Comparison of ENCODE assay signal across 11 cellular contexts in the genomic region with DNA sequence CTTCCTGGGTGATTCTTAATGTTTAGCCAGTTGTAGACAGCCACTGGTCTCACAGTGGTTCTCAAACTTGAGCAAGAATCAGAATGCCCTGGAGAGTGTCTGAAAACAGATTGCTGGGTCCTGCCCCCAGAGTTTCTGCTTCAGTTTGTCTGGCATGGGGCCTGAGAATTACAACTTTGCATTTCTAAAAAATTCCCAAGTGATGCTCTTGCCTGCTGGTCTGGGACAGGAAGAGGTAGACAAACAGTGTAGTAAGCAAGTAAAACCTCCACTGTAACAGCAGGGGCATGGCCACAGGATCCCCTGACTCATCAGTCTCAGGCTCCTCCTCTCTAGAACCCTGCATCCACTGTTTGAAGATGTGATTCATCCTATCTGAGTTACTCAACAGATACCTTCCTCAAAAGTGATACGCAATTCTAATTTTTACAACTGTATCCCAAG. TPM values are rescaled to one million over a fixed set of nuclear protein-coding genes. Genes with fewer than 3 reads are reported as not detected.
DNase-seq lines count a peak whose midpoint lies in the region; ATAC-seq and TF ChIP-seq lines count a peak whose summit lies in the region.
"Had no signal": no experiment of that assay in that cellular context is flagged by ENCODE, and none has a peak within 500 bp of the region (broad histone marks: within the 10 kb centered on the region; RNA-seq: fewer than 3 reads in every experiment).

No MANE protein-coding gene starts in this region.

- TF ChIP-seq POLR2A in prostate gland (IDR thresholded peaks at IDR 0.05) = no peak

- no peak for TF ChIP-seq CTCF in astrocyte of the spinal cord (IDR thresholded peaks at IDR 0.05; ENCODE audit: low read depth, low read length)
- TF ChIP-seq CTCF in prostate gland (IDR thresholded peaks at IDR 0.05) = no peak
- no peak for TF ChIP-seq CTCF in WTC11 (IDR thresholded peaks at IDR 0.05)

- POLR2A ChIA-PET in WTC11 (lab: Charles Lee) = no interaction called here

- H3K27ac Mint-ChIP-seq in WTC11 = no peak overlapping the region

- WGBS in prostate gland = 83% methylated on average over 1 of the region's 1 CpG

- H3K9me3 Mint-ChIP-seq in WTC11 = peaks cover 8% of the 10 kb centered on the region

- no peak overlapping the region for H3K27ac ChIP-seq in prostate gland

- intact Hi-C loops in prostate gland (cut with DNase I) = no loop called here

- no peaks in the 10 kb centered on the region for H3K27me3 ChIP-seq in prostate gland (replicated peaks; ENCODE audit: insufficient read depth)

- no peak overlapping the region for H3K4me3 ChIP-seq in astrocyte of the spinal cord (ENCODE audit: low read depth, low read length)
- H3K4me3 ChIP-seq in prostate gland = no peak overlapping the region
- H3K4me3 ChIP-seq: HAP-1, K562 had no signal

- no peaks in the 10 kb centered on the region for H3K27me3 Mint-ChIP-seq in WTC11 (ENCODE audit: low read depth)

- no peak for ATAC-seq in HG03439 (IDR thresholded peaks at IDR 0.05; ENCODE audit: unreplicated experiment)
- ATAC-seq in WTC11 = no peak
- ATAC-seq: K562 had no signal

- H3K4me3 Mint-ChIP-seq in WTC11 = no peak overlapping the region

- DNase-seq in COLO829 (ENCODE audit: low spot score) = peak; percentile 52
- peak; percentile 95 for DNase-seq in LHCN-M2 (ENCODE audit: low read depth)
- DNase-seq in astrocyte of the spinal cord (ENCODE audit: low read depth, low spot score) = peak; percentile 98
- peak; percentile 62 for DNase-seq in myocyte (ENCODE audit: low read depth)
- no peak for DNase-seq in prostate gland (ENCODE audit: low spot score)
- DNase-seq in activated CD8-positive, alpha-beta memory T cell treated with anti-CD3 and anti-CD28 coated beads, Interleukin-2, amount 50 U/mL, for 4 hours = no peak
- DNase-seq in WTC11 (ENCODE audit: low spot score) = no peak
- DNase-seq: erythroblast had no signal

- no peaks in the 10 kb centered on the region for H3K4me1 ChIP-seq in prostate gland (replicated peaks)
- H3K4me1 ChIP-seq: HAP-1 had no signal

- H3K36me3 ChIP-seq in prostate gland = no peaks in the 10 kb centered on the region

- CTCF ChIA-PET in WTC11 (lab: Charles Lee) = interaction anchor here (2.8 kb wide), 1 partner anchor 40 kb away, joined by 13 read pairs; no protein-coding TSS in a partner anchor

- in situ Hi-C loops in astrocyte of the spinal cord (cut with HindIII; ENCODE audit: low sequenced_read_pairs) = no loop called here

- H3K36me3 Mint-ChIP-seq in WTC11 = peaks cover 31% of the 10 kb centered on the region

- H3K4me1 Mint-ChIP-seq in WTC11 = 0 out of 2 replicates have a peak, but pooled peaks cover 5% of the 10 kb centered on the region

- no peaks in the 10 kb centered on the region for H3K9me3 ChIP-seq in prostate gland
- H3K9me3 ChIP-seq: HAP-1 had no signal

TF ChIP-seq in WTC11, 78 proteins besides CTCF, POLR2A, EP300 and RAD21 (continues in another document):
- TF ChIP-seq ZNF423 (CRISPR knock-in tag; IDR thresholded peaks at IDR 0.05) (no peak), ZNF121 (CRISPR knock-in tag; IDR thresholded peaks at IDR 0.05) (no peak), RORB (CRISPR knock-in tag; IDR thresholded peaks at IDR 0.05) (no peak), JUN (CRISPR knock-in tag; IDR thresholded peaks at IDR 0.05) (no peak), ZNF396 (CRISPR knock-in tag; IDR thresholded peaks at IDR 0.05; ENCODE audit: borderline replicate concordance) (no peak)
- TF ChIP-seq, protein P1, sequence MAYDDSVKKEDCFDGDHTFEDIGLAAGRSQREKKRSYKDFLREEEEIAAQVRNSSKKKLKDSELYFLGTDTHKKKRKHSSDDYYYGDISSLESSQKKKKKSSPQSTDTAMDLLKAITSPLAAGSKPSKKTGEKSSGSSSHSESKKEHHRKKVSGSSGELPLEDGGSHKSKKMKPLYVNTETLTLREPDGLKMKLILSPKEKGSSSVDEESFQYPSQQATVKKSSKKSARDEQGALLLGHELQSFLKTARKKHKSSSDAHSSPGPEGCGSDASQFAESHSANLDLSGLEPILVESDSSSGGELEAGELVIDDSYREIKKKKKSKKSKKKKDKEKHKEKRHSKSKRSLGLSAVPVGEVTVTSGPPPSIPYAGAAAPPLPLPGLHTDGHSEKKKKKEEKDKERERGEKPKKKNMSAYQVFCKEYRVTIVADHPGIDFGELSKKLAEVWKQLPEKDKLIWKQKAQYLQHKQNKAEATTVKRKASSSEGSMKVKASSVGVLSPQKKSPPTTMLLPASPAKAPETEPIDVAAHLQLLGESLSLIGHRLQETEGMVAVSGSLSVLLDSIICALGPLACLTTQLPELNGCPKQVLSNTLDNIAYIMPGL (CRISPR knock-in tag; IDR thresholded peaks at IDR 0.05) = no peak
- TF ChIP-seq, protein P2, sequence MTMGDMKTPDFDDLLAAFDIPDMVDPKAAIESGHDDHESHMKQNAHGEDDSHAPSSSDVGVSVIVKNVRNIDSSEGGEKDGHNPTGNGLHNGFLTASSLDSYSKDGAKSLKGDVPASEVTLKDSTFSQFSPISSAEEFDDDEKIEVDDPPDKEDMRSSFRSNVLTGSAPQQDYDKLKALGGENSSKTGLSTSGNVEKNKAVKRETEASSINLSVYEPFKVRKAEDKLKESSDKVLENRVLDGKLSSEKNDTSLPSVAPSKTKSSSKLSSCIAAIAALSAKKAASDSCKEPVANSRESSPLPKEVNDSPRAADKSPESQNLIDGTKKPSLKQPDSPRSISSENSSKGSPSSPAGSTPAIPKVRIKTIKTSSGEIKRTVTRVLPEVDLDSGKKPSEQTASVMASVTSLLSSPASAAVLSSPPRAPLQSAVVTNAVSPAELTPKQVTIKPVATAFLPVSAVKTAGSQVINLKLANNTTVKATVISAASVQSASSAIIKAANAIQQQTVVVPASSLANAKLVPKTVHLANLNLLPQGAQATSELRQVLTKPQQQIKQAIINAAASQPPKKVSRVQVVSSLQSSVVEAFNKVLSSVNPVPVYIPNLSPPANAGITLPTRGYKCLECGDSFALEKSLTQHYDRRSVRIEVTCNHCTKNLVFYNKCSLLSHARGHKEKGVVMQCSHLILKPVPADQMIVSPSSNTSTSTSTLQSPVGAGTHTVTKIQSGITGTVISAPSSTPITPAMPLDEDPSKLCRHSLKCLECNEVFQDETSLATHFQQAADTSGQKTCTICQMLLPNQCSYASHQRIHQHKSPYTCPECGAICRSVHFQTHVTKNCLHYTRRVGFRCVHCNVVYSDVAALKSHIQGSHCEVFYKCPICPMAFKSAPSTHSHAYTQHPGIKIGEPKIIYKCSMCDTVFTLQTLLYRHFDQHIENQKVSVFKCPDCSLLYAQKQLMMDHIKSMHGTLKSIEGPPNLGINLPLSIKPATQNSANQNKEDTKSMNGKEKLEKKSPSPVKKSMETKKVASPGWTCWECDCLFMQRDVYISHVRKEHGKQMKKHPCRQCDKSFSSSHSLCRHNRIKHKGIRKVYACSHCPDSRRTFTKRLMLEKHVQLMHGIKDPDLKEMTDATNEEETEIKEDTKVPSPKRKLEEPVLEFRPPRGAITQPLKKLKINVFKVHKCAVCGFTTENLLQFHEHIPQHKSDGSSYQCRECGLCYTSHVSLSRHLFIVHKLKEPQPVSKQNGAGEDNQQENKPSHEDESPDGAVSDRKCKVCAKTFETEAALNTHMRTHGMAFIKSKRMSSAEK (CRISPR knock-in tag; IDR thresholded peaks at IDR 0.05; ENCODE audit: borderline replicate concordance) = no peak
- TF ChIP-seq, protein P3, sequence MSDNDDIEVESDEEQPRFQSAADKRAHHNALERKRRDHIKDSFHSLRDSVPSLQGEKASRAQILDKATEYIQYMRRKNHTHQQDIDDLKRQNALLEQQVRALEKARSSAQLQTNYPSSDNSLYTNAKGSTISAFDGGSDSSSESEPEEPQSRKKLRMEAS (CRISPR knock-in tag; IDR thresholded peaks at IDR 0.05) = no peak
- TF ChIP-seq, protein P4, sequence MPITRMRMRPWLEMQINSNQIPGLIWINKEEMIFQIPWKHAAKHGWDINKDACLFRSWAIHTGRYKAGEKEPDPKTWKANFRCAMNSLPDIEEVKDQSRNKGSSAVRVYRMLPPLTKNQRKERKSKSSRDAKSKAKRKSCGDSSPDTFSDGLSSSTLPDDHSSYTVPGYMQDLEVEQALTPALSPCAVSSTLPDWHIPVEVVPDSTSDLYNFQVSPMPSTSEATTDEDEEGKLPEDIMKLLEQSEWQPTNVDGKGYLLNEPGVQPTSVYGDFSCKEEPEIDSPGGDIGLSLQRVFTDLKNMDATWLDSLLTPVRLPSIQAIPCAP (CRISPR knock-in tag; IDR thresholded peaks at IDR 0.05) = no peak
- TF ChIP-seq, protein P5, sequence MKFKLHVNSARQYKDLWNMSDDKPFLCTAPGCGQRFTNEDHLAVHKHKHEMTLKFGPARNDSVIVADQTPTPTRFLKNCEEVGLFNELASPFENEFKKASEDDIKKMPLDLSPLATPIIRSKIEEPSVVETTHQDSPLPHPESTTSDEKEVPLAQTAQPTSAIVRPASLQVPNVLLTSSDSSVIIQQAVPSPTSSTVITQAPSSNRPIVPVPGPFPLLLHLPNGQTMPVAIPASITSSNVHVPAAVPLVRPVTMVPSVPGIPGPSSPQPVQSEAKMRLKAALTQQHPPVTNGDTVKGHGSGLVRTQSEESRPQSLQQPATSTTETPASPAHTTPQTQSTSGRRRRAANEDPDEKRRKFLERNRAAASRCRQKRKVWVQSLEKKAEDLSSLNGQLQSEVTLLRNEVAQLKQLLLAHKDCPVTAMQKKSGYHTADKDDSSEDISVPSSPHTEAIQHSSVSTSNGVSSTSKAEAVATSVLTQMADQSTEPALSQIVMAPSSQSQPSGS (CRISPR knock-in tag; IDR thresholded peaks at IDR 0.05; ENCODE audit: borderline replicate concordance, low read depth) = no peak

RNA-seq across cellular contexts. Expression of a gene that starts 36.5 kb away (rescaled TPM):
- total RNA-seq in LHCN-M2 (2014; rRNA removed) (18.3 and 18.9 TPM in 2 replicates), myocyte (5.5 and 10.2 TPM in 2 replicates), prostate gland (10 to 100 TPM; 10.2 to 18.7 TPM), WTC11 (2021) (11.2 to 15.3 TPM (median 11.2 TPM) in 3 replicates)
- polyA plus RNA-seq in LHCN-M2 (2012) = 6.1 TPM
- polyA plus RNA-seq in myocyte (2012) = 11.9 TPM

RNA-seq across cellular contexts. Expression of a gene that starts 53.3 kb away (rescaled TPM):
- total RNA-seq in LHCN-M2 (2014; rRNA removed) (not detected in 2 replicates), myocyte (not detected in 2 replicates), prostate gland (not detected), WTC11 (2021) (not detected in 3 replicates)
- not detected for polyA plus RNA-seq in LHCN-M2 (2012)
- polyA plus RNA-seq in myocyte (2012) = 0.06 TPM
- total RNA-seq: K562 had no signal
- polyA plus RNA-seq: K562 had no signal

Comparison
In these comparisons a context has a peak if more than half of its experiments do, and no peak if none do; other contexts are left out.
1. DNase-seq: peak in COLO829 (single experiment), LHCN-M2 (single experiment), astrocyte of the spinal cord (single experiment) and myocyte (single experiment); none in prostate gland (single experiment), activated CD8-positive, alpha-beta memory T cell treated with anti-CD3 and anti-CD28 coated beads, Interleukin-2, amount 50 U/mL, for 4 hours (single experiment) and WTC11 (single experiment).